1 cellular context compared by ENCODE assay signal in the genomic region with DNA sequence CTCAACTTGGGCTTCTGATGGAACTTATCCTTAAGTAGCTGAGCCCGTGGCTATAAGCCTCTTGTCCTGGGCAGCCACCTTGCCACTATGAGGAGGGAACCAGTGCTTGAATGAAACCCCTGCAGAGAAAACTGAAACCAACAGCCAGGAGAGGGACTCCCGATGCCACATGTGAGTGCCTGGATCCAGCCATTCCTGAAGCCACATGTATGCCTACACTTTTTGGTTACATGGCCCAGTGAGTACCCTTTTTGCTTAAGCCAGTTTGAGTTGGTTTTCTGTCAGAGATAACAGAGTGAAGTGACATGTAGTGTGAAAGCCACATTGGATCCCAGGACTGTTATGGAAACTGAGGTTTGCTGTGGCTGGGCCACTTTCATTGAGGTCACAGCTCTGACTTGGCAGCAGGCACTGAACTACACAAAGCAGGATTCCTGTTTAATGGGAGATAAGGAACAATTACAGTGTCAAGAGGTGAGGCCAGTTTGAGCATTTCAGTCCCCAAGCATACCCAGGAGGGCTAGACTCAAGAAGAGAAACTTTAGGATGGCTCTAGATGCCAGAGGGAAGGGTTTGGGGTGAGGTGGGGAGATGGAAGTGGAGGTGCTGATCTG.
TF ChIP-seq lines count a peak whose summit lies in the region.

No MANE protein-coding gene starts in this region.

TF ChIP-seq in K562, 482 proteins besides CTCF, POLR2A, EP300 and RAD21 (continued from another document):
- TF ChIP-seq VEZF1 (CRISPR knock-in tag; IDR thresholded peaks at IDR 0.05), result no peak
- no peak for TF ChIP-seq CXXC5 (CRISPR knock-in tag; IDR thresholded peaks at IDR 0.05)
- TF ChIP-seq ZNF561 (CRISPR knock-in tag; conservative IDR thresholded peaks at IDR 0.05), result no peak
- no peak for TF ChIP-seq RNF2 (IDR thresholded peaks at IDR 0.05)
- TF ChIP-seq ZNF197 (CRISPR knock-in tag; IDR thresholded peaks at IDR 0.05; ENCODE audit: low read depth), result no peak
- TF ChIP-seq IRF2 (CRISPR knock-in tag; IDR thresholded peaks at IDR 0.05), result no peak
- TF ChIP-seq ZBTB2 (IDR thresholded peaks at IDR 0.05), result no peak
- no peak for TF ChIP-seq MTA2 (IDR thresholded peaks at IDR 0.05; ENCODE audit: low read depth)
- no peak for TF ChIP-seq CREB5 (CRISPR knock-in tag; IDR thresholded peaks at IDR 0.05)
- TF ChIP-seq, protein P1, sequence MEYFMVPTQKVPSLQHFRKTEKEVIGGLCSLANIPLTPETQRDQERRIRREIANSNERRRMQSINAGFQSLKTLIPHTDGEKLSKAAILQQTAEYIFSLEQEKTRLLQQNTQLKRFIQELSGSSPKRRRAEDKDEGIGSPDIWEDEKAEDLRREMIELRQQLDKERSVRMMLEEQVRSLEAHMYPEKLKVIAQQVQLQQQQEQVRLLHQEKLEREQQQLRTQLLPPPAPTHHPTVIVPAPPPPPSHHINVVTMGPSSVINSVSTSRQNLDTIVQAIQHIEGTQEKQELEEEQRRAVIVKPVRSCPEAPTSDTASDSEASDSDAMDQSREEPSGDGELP (CRISPR knock-in tag; IDR thresholded peaks at IDR 0.05; ENCODE audit: borderline replicate concordance), result no peak
- TF ChIP-seq, protein P2, sequence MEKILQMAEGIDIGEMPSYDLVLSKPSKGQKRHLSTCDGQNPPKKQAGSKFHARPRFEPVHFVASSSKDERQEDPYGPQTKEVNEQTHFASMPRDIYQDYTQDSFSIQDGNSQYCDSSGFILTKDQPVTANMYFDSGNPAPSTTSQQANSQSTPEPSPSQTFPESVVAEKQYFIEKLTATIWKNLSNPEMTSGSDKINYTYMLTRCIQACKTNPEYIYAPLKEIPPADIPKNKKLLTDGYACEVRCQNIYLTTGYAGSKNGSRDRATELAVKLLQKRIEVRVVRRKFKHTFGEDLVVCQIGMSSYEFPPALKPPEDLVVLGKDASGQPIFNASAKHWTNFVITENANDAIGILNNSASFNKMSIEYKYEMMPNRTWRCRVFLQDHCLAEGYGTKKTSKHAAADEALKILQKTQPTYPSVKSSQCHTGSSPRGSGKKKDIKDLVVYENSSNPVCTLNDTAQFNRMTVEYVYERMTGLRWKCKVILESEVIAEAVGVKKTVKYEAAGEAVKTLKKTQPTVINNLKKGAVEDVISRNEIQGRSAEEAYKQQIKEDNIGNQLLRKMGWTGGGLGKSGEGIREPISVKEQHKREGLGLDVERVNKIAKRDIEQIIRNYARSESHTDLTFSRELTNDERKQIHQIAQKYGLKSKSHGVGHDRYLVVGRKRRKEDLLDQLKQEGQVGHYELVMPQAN (IDR thresholded peaks at IDR 0.05; ENCODE audit: borderline replicate concordance), result no peak
- no peak for TF ChIP-seq CHD4 (IDR thresholded peaks at IDR 0.05; ENCODE audit: insufficient read depth, insufficient replicate concordance, low read depth, low read length, poor library complexity, severe bottlenecking)
